14 cellular contexts compared by ENCODE assay signal in the genomic region with DNA sequence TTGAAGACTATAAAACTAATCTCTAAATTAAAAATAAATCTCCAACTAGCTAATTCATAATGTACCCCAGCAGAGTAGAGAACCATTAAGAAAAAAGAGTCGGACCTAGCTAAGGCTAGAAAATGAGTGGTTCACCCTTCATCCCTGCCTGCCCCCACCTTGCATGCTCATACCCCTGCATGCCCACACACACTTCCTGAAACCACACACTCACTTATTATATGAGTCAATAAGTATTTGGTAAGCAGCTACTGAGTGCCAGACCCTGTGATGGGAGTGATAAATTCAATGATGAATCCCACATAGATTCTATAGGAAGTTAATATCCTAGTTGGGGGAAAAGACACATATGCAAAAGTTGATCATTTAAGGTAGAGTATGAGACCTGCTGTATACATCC.
"Had no signal": no experiment of that assay in that cellular context is flagged by ENCODE, and none has a peak within 500 bp of the region (broad histone marks: within the 10 kb centered on the region; RNA-seq: fewer than 3 reads in every experiment).

No MANE protein-coding gene starts in this region.

- H3K36me3 ChIP-seq: esophagus squamous epithelium, gastroesophageal sphincter, right lobe of liver, spleen, suprapubic skin had no signal

- ATAC-seq: activated CD4-positive, CD25-positive, alpha-beta regulatory T cell treated with anti-CD3 and anti-CD28 coated beads, Interleukin-2, amount 50 U/mL, for 24 hours; activated naive CD4-positive, alpha-beta T cell treated with anti-CD3 and anti-CD28 coated beads, Interleukin-2, amount 50 U/mL, for 72 hours; gastroesophageal sphincter; left ventricle myocardium superior; psoas muscle; right lobe of liver had no signal

- H3K4me3 ChIP-seq: dorsolateral prefrontal cortex, esophagus squamous epithelium, gastroesophageal sphincter, psoas muscle, right lobe of liver, spleen, suprapubic skin had no signal

- H3K4me1 ChIP-seq: esophagus squamous epithelium, gastroesophageal sphincter, psoas muscle, right lobe of liver, spleen, suprapubic skin had no signal

- H3K27me3 ChIP-seq: esophagus squamous epithelium, gastroesophageal sphincter, right lobe of liver, spleen, suprapubic skin had no signal

- H3K27ac ChIP-seq: dorsolateral prefrontal cortex, esophagus squamous epithelium, gastroesophageal sphincter, psoas muscle, right lobe of liver, spleen, suprapubic skin had no signal

- DNase-seq: activated effector memory CD4-positive, alpha-beta T cell treated with Interleukin-2 at 50 U/mL for 16 hours; dorsolateral prefrontal cortex; esophagus squamous epithelium; left ventricle myocardium superior; nephron progenitor cell; psoas muscle; right lobe of liver; spleen; stimulated activated CD4-positive, alpha-beta T cell treated with anti-CD3 and anti-CD28 coated beads, Interleukin-1b, Interleukin-23, amount 100 ng/mL, for 48 hours; stimulated activated naive CD4-positive, alpha-beta T cell had no signal

- H3K9me3 ChIP-seq: esophagus squamous epithelium, gastroesophageal sphincter, psoas muscle, right lobe of liver, spleen, suprapubic skin had no signal
